In the genomic region with DNA sequence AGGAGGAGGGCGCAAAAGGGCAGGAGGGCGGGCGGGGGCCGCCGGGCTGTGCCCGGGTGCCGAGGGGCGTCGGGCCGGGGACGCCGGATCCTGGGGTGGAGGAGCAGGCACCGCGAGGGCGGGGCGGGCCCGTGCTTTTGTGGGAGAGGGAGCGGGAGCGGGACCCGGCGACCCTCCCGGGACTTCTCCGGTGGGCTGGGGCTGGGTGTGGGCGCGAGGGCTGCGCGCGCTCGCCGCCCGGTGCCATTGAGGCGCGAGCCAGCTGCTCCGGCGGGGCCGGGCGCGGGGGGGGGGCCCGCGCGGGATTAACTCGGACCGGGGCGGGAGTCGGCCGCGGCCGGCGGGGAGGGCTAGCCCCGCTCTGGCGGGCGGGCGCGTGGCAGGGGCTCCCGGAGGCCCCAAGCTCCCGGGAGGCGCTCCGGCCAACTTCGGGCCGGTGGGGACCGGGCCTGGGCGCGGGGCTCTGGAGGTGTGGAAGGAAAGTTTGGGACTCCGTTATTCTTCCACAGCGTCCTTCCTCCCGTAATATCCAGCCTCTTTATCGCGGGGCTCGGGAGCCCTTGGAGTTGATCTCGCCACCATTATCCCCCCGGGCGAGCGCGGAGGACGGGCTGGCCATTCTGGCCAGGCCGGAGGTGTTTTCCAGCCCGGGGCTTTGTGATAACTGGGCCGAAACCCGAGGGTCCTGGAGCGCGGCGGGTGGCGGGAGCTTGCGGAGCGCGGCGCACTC, we compare ENCODE assay signal across 8 cellular contexts. TPM values are rescaled to one million over a fixed set of nuclear protein-coding genes. Genes with fewer than 3 reads are reported as not detected.
A peak's percentile ranks its signal among the peaks of the same experiment; 100 is the strongest.
DNase-seq lines count a peak whose midpoint lies in the region; FAIRE-seq and TF ChIP-seq lines count a peak whose summit lies in the region.

No MANE protein-coding gene starts in this region.

- FAIRE-seq in urothelium cell line (lab: Jason Lieb, UNC) = no peak

- H3K36me3 Mint-ChIP-seq in activated naive CD4-positive, alpha-beta T cell treated with anti-CD3 and anti-CD28 coated beads for 36 hours (ENCODE audit: low read depth) = no peaks in the 10 kb centered on the region
- H3K36me3 Mint-ChIP-seq in activated T-helper 1 cell treated with anti-CD3 and anti-CD28 coated beads, Interleukin-12 subunit alpha, Interleukin-12 subunit beta, Interleukin-2, Interleukin-4 antibody, amounts not matched to agents 30 ng/mL and 10 ng/mL and 1 ng/mL, durations not matched to agents 14 hours and 24 hours and 36 hours (ENCODE audit: low read depth) = peaks cover 5% of the 10 kb centered on the region

- H3K4me1 ChIP-seq in colonic mucosa (peaks cover 3% of the 10 kb centered on the region), mesodermal cell (ENCODE audit: control insufficient read depth, insufficient read depth, low read length, poor library complexity, severe bottlenecking) (peaks cover 7% of the 10 kb centered on the region)

- H3K9me3 ChIP-seq in colonic mucosa = no peaks in the 10 kb centered on the region
- no peaks in the 10 kb centered on the region for H3K9me3 ChIP-seq in mesodermal cell (ENCODE audit: control insufficient read depth, low read length)

- H3K9me3 Mint-ChIP-seq in activated naive CD4-positive, alpha-beta T cell treated with anti-CD3 and anti-CD28 coated beads for 36 hours = no peaks in the 10 kb centered on the region
- no peaks in the 10 kb centered on the region for H3K9me3 Mint-ChIP-seq in activated T-helper 1 cell treated with anti-CD3 and anti-CD28 coated beads, Interleukin-12 subunit alpha, Interleukin-12 subunit beta, Interleukin-2, Interleukin-4 antibody, amounts not matched to agents 30 ng/mL and 10 ng/mL and 1 ng/mL, durations not matched to agents 14 hours and 24 hours and 36 hours

- intact Hi-C loops in activated naive CD4-positive, alpha-beta T cell treated with anti-CD3 and anti-CD28 coated beads for 36 hours (cut with micrococcal nuclease) = no loop called here
- intact Hi-C loops in colonic mucosa (cut with DNase I) = no loop called here
- intact Hi-C loops in activated T-helper 1 cell treated with anti-CD3 and anti-CD28 coated beads, Interleukin-12 subunit alpha, Interleukin-12 subunit beta, Interleukin-2, Interleukin-4 antibody, amounts not matched to agents 30 ng/mL and 10 ng/mL and 1 ng/mL, durations not matched to agents 14 hours and 24 hours and 36 hours (cut with micrococcal nuclease) = loop anchor here (10.0 kb wide), 1 partner anchor 255 kb away; no protein-coding TSS in a partner anchor

- H3K4me3 ChIP-seq in colonic mucosa (peak overlapping the region; percentile 42), mesodermal cell (ENCODE audit: extremely low read depth, insufficient read depth, low read length, poor library complexity, severe bottlenecking) (peak overlapping the region; percentile 93)

- H3K4me1 Mint-ChIP-seq in activated naive CD4-positive, alpha-beta T cell treated with anti-CD3 and anti-CD28 coated beads for 36 hours (ENCODE audit: low read depth) = peaks cover 22% of the 10 kb centered on the region
- H3K4me1 Mint-ChIP-seq in activated T-helper 1 cell treated with anti-CD3 and anti-CD28 coated beads, Interleukin-12 subunit alpha, Interleukin-12 subunit beta, Interleukin-2, Interleukin-4 antibody, amounts not matched to agents 30 ng/mL and 10 ng/mL and 1 ng/mL, durations not matched to agents 14 hours and 24 hours and 36 hours (ENCODE audit: low read depth) = peaks cover 29% of the 10 kb centered on the region

- peaks cover 47% of the 10 kb centered on the region for H3K27me3 Mint-ChIP-seq in activated naive CD4-positive, alpha-beta T cell treated with anti-CD3 and anti-CD28 coated beads for 36 hours (ENCODE audit: low read depth)
- peaks cover 70% of the 10 kb centered on the region for H3K27me3 Mint-ChIP-seq in activated T-helper 1 cell treated with anti-CD3 and anti-CD28 coated beads, Interleukin-12 subunit alpha, Interleukin-12 subunit beta, Interleukin-2, Interleukin-4 antibody, amounts not matched to agents 30 ng/mL and 10 ng/mL and 1 ng/mL, durations not matched to agents 14 hours and 24 hours and 36 hours (ENCODE audit: insufficient read depth)

- H3K36me3 ChIP-seq in colonic mucosa (no peaks in the 10 kb centered on the region), mesodermal cell (ENCODE audit: control insufficient read depth, insufficient read depth, low read length) (peaks cover 8% of the 10 kb centered on the region)

- peak overlapping the region; percentile 30 for H3K4me3 Mint-ChIP-seq in activated naive CD4-positive, alpha-beta T cell treated with anti-CD3 and anti-CD28 coated beads for 36 hours
- H3K4me3 Mint-ChIP-seq in activated T-helper 1 cell treated with anti-CD3 and anti-CD28 coated beads, Interleukin-12 subunit alpha, Interleukin-12 subunit beta, Interleukin-2, Interleukin-4 antibody, amounts not matched to agents 30 ng/mL and 10 ng/mL and 1 ng/mL, durations not matched to agents 14 hours and 24 hours and 36 hours = no peak overlapping the region

- CTCF ChIA-PET in activated naive CD4-positive, alpha-beta T cell treated with anti-CD3 and anti-CD28 coated beads for 36 hours (lab: Charles Lee) = interaction anchor here (0.7 kb wide), 1 partner anchor 105 kb away, joined by 3 read pairs; no protein-coding TSS in a partner anchor

- peaks cover 65% of the 10 kb centered on the region for H3K27me3 ChIP-seq in colonic mucosa

- H3K27ac Mint-ChIP-seq in activated naive CD4-positive, alpha-beta T cell treated with anti-CD3 and anti-CD28 coated beads for 36 hours = no peak overlapping the region
- no peak overlapping the region for H3K27ac Mint-ChIP-seq in activated T-helper 1 cell treated with anti-CD3 and anti-CD28 coated beads, Interleukin-12 subunit alpha, Interleukin-12 subunit beta, Interleukin-2, Interleukin-4 antibody, amounts not matched to agents 30 ng/mL and 10 ng/mL and 1 ng/mL, durations not matched to agents 14 hours and 24 hours and 36 hours

- H3K9ac ChIP-seq in colonic mucosa (ENCODE audit: low read depth in 2 of 2, low read length in 2 of 2) = no peak overlapping the region

- H3K27ac ChIP-seq in colonic mucosa = no peak overlapping the region
- H3K27ac ChIP-seq in mesodermal cell (ENCODE audit: low read depth, low read length, severe bottlenecking) = peak overlapping the region; percentile 74

- TF ChIP-seq CTCF in colonic mucosa (IDR thresholded peaks at IDR 0.05) = no peak

- DNase-seq in activated naive CD4-positive, alpha-beta T cell treated with anti-CD3 and anti-CD28 coated beads for 36 hours = no peak
- DNase-seq in activated naive CD4-positive, alpha-beta T cell treated with Interleukin-2 at 50 U/mL for 16 hours = no peak
- DNase-seq in colonic mucosa = no peak
- peak; percentile 16 for DNase-seq in urothelium cell line (ENCODE audit: low spot score)
- DNase-seq in kidney tubule cell (ENCODE audit: low spot score) = no peak
- DNase-seq in NCI-H446 (lab: John Stamatoyannopoulos, UW) = no peak
- DNase-seq in activated T-helper 1 cell treated with anti-CD3 and anti-CD28 coated beads, Interleukin-12 subunit alpha, Interleukin-12 subunit beta, Interleukin-2, Interleukin-4 antibody, amounts not matched to agents 30 ng/mL and 10 ng/mL and 1 ng/mL, durations not matched to agents 14 hours and 24 hours and 36 hours (ENCODE audit: low spot score) = no peak

- 0% methylated on average over 30 to 58 of the region's 87 CpGs for WGBS in mesodermal cell (ENCODE audit: insufficient coverage in 2 of 2), 2 experiments

RNA-seq across cellular contexts. Expression of a gene that starts 0.9 kb away (rescaled TPM):
- under 1 TPM in 1 of 2 experiments, not detected in 1; 0.17 TPM for total RNA-seq in activated naive CD4-positive, alpha-beta T cell treated with anti-CD3 and anti-CD28 coated beads for 36 hours
- under 1 TPM; 0.30 to 0.40 TPM for total RNA-seq in colonic mucosa
- 21.9 TPM for polyA plus RNA-seq in mesodermal cell (2013, experiment 1 of 2)
- 17.0 TPM for polyA plus RNA-seq in mesodermal cell (2013, experiment 2 of 2)
- total RNA-seq in activated T-helper 1 cell treated with anti-CD3 and anti-CD28 coated beads, Interleukin-12 subunit alpha, Interleukin-12 subunit beta, Interleukin-2, Interleukin-4 antibody, amounts not matched to agents 30 ng/mL and 10 ng/mL and 1 ng/mL, durations not matched to agents 14 hours and 24 hours and 36 hours = 0.05 and 0.18 TPM in 2 replicates
